ENCODE assay signal across 9 cellular contexts in genomic region chr12:52121848-52122838, GRCh38. TPM values are rescaled to one million over a fixed set of nuclear protein-coding genes. Genes with fewer than 3 reads are reported as not detected.
DNase-seq lines count a peak whose midpoint lies in the region; ATAC-seq, FAIRE-seq and TF ChIP-seq lines count a peak whose summit lies in the region.
"Had no signal": no experiment of that assay in that cellular context is flagged by ENCODE, and none has a peak within 500 bp of the region (broad histone marks: within the 10 kb centered on the region; RNA-seq: fewer than 3 reads in every experiment).

No MANE protein-coding gene starts in this region.

- H3K4me3 Mint-ChIP-seq in activated naive CD8-positive, alpha-beta T cell treated with anti-CD3 and anti-CD28 coated beads for 36 hours = no peak overlapping the region

- no peaks in the 10 kb centered on the region for H3K36me3 ChIP-seq in heart right ventricle
- H3K36me3 ChIP-seq: SJSA1 had no signal

- no peak overlapping the region for H3K27ac Mint-ChIP-seq in activated naive CD8-positive, alpha-beta T cell treated with anti-CD3 and anti-CD28 coated beads for 36 hours

- H3K9me3 ChIP-seq in heart right ventricle = no peaks in the 10 kb centered on the region
- H3K9me3 ChIP-seq: SJSA1 had no signal

- H3K27me3 ChIP-seq in heart right ventricle = peaks cover 0 to 29% (median 14%) of the 10 kb centered on the region in 7 donors

- ATAC-seq in heart right ventricle = peak in 7 of 8 donors; percentile 13 to 54 (median 28)
- no peak for ATAC-seq in HG03460 (IDR thresholded peaks at IDR 0.05; ENCODE audit: unreplicated experiment)

- H3K9me3 Mint-ChIP-seq in activated naive CD8-positive, alpha-beta T cell treated with anti-CD3 and anti-CD28 coated beads for 36 hours = no peaks in the 10 kb centered on the region

- H3K27ac ChIP-seq in heart right ventricle = no peak overlapping the region
- H3K27ac ChIP-seq: SJSA1 had no signal

- H3K4me1 Mint-ChIP-seq in activated naive CD8-positive, alpha-beta T cell treated with anti-CD3 and anti-CD28 coated beads for 36 hours = peaks cover 29% of the 10 kb centered on the region

- H3K27me3 Mint-ChIP-seq in activated naive CD8-positive, alpha-beta T cell treated with anti-CD3 and anti-CD28 coated beads for 36 hours = peaks cover 55% of the 10 kb centered on the region

- peak; percentile 60 for TF ChIP-seq CTCF in D721Med (IDR thresholded peaks at IDR 0.05; ENCODE audit: insufficient read depth, missing control alignments)
- peak; percentile 67 to 85 (median 81) for TF ChIP-seq CTCF in heart right ventricle (IDR thresholded peaks at IDR 0.05)

- H3K36me3 Mint-ChIP-seq in activated naive CD8-positive, alpha-beta T cell treated with anti-CD3 and anti-CD28 coated beads for 36 hours = no peaks in the 10 kb centered on the region

- DNase-seq in D721Med (ENCODE audit: insufficient read length, low spot score) (peak; percentile 62), Kasumi-1 (lab: John Stamatoyannopoulos, UW) (peak; percentile 47 to 63), SK-MEL-5 (ENCODE audit: low read depth, low spot score) (peak; percentile 68), heart right ventricle (peak; percentile 65 to 77), retina (peak; percentile 74), amniotic stem cell (lab: John Stamatoyannopoulos, UW) (no peak)
- peak; percentile 61 for DNase-seq in activated naive CD8-positive, alpha-beta T cell treated with anti-CD3 and anti-CD28 coated beads for 36 hours

- intact Hi-C loops in heart right ventricle (cut with DNase I) = loop anchor here in 8 of 10 donors (2.0 to 10.0 kb wide), 6 partner anchors 40 to 127 kb away; no protein-coding TSS in a partner anchor

- FAIRE-seq in D721Med (lab: Jason Lieb, UNC) = no peak

- peaks cover 15 to 37% (median 26%) of the 10 kb centered on the region in 9 donors for H3K4me1 ChIP-seq in heart right ventricle
- H3K4me1 ChIP-seq: SJSA1 had no signal

- no peak overlapping the region for H3K4me3 ChIP-seq in heart right ventricle
- H3K4me3 ChIP-seq: SJSA1 had no signal

- WGBS in heart right ventricle, 2 donors = 25 to 26% methylated on average over 20 of the region's 20 CpGs

- in situ Hi-C loops in SK-MEL-5 (cut with HindIII; ENCODE audit: low pct_unique_long_range_greater_than_20kb, low sequenced_read_pairs) = no loop called here

RNA-seq across cellular contexts. Expression of gene SMIM41, which starts 42.6 kb away (rescaled TPM):
- total RNA-seq in SK-MEL-5 (2014; rRNA removed; shearing (Covaris generic)) = not detected in 2 replicates
- not detected in 2 replicates for polyA plus RNA-seq in SK-MEL-5 (2015; cell fraction: cytosol; rRNA removed)
- not detected in 2 replicates for polyA plus RNA-seq in SK-MEL-5 (2015; cell fraction: nucleus; rRNA removed)
- not detected for total RNA-seq in activated naive CD8-positive, alpha-beta T cell treated with anti-CD3 and anti-CD28 coated beads for 36 hours
- total RNA-seq in heart right ventricle = under 1 TPM in 3 of 10 donors, not detected in 7; 0.19 to 0.52 (median 0.26) TPM
- under 1 TPM in 1 of 2 donors, not detected in 1; 0.29 TPM for polyA plus RNA-seq in heart right ventricle
- total RNA-seq: SJSA1 had no signal

RNA-seq across cellular contexts. Expression of gene ATG101, which starts 52.4 kb away (rescaled TPM):
- 90.4 and 104 TPM in 2 replicates for total RNA-seq in SK-MEL-5 (2014; rRNA removed; shearing (Covaris generic))
- 99.8 and 106 TPM in 2 replicates for polyA plus RNA-seq in SK-MEL-5 (2015; cell fraction: cytosol; rRNA removed)
- 62.6 and 65.9 TPM in 2 replicates for polyA plus RNA-seq in SK-MEL-5 (2015; cell fraction: nucleus; rRNA removed)
- total RNA-seq in activated naive CD8-positive, alpha-beta T cell treated with anti-CD3 and anti-CD28 coated beads for 36 hours = 10 to 100 TPM; 39.8 to 41.2 TPM
- total RNA-seq in heart right ventricle = 10 to 100 TPM; 17.5 to 31.8 (median 22.2) TPM
- polyA plus RNA-seq in heart right ventricle = 10 to 100 TPM; 14.6 to 90.2 TPM
